9 cellular contexts compared by ENCODE assay signal in genomic region chr1:109263234-109263596, GRCh38. TPM values are rescaled to one million over a fixed set of nuclear protein-coding genes. Genes with fewer than 3 reads are reported as not detected.
DNase-seq lines count a peak whose midpoint lies in the region; ATAC-seq and TF ChIP-seq lines count a peak whose summit lies in the region.
"Had no signal": no experiment of that assay in that cellular context is flagged by ENCODE, and none has a peak within 500 bp of the region (broad histone marks: within the 10 kb centered on the region; RNA-seq: fewer than 3 reads in every experiment).

No MANE protein-coding gene starts in this region.

- no peak overlapping the region for H3K27ac Mint-ChIP-seq in activated CD4-positive, alpha-beta memory T cell treated with anti-CD3 and anti-CD28 coated beads for 36 hours

- 97% methylated on average over 9 of the region's 12 CpGs; no CpG with 5 or more reads in 1 of the 2 donors for WGBS in testis, 2 donors

- H3K4me3 Mint-ChIP-seq in activated CD4-positive, alpha-beta memory T cell treated with anti-CD3 and anti-CD28 coated beads for 36 hours: no peak overlapping the region

- H3K4me1 ChIP-seq in breast epithelium (no peaks in the 10 kb centered on the region), osteoblast (ENCODE audit: insufficient read depth, low read length) (peaks cover 6% of the 10 kb centered on the region), testis (peaks cover 16% of the 10 kb centered on the region)

- POLR2A ChIA-PET in activated CD4-positive, alpha-beta memory T cell treated with anti-CD3 and anti-CD28 coated beads for 36 hours (lab: Charles Lee): no interaction called here

- peak; percentile 23 for ATAC-seq in GM18498 (IDR thresholded peaks at IDR 0.05; ENCODE audit: unreplicated experiment)
- ATAC-seq in HG02885 (IDR thresholded peaks at IDR 0.05; ENCODE audit: poor library complexity, unreplicated experiment): peak; percentile 9
- no peak for ATAC-seq in HG03565 (IDR thresholded peaks at IDR 0.05; ENCODE audit: unreplicated experiment)

- H3K36me3 Mint-ChIP-seq in activated CD4-positive, alpha-beta memory T cell treated with anti-CD3 and anti-CD28 coated beads for 36 hours: no peaks in the 10 kb centered on the region

- peak overlapping the region; percentile 77 to 83 for H3K27ac ChIP-seq in breast epithelium
- H3K27ac ChIP-seq in osteoblast (ENCODE audit: low read depth, low read length): no peak overlapping the region
- H3K27ac ChIP-seq in testis: no peak overlapping the region

- TF ChIP-seq CTCF in breast epithelium (IDR thresholded peaks at IDR 0.05): no peak
- TF ChIP-seq CTCF in osteoblast (IDR thresholded peaks at IDR 0.05; ENCODE audit: extremely low read depth, low read depth, low read length): no peak
- TF ChIP-seq CTCF in testis (IDR thresholded peaks at IDR 0.05): no peak

- no peaks in the 10 kb centered on the region for H3K27me3 Mint-ChIP-seq in activated CD4-positive, alpha-beta memory T cell treated with anti-CD3 and anti-CD28 coated beads for 36 hours

- peaks cover 1% of the 10 kb centered on the region for H3K4me1 Mint-ChIP-seq in activated CD4-positive, alpha-beta memory T cell treated with anti-CD3 and anti-CD28 coated beads for 36 hours (ENCODE audit: low read depth)

- intact Hi-C loops in breast epithelium (cut with DNase I; ENCODE audit: low total_unique reads) (loop anchor here (10.0 kb wide), 1 partner anchor 142 kb away; no protein-coding TSS in a partner anchor), testis (cut with DNase I; ENCODE audit: low total_unique reads) (loop anchor here (5.0 kb wide), 1 partner anchor 139 kb away; no protein-coding TSS in a partner anchor)
- intact Hi-C loops in activated CD4-positive, alpha-beta memory T cell treated with anti-CD3 and anti-CD28 coated beads for 36 hours (cut with micrococcal nuclease): loop anchor here (1.0 kb wide), 2 partner anchors 136 to 269 kb away; no protein-coding TSS in a partner anchor

- peak overlapping the region; percentile 50 for H2AFZ ChIP-seq in osteoblast (ENCODE audit: low read length)

- no peaks in the 10 kb centered on the region for H3K9me3 Mint-ChIP-seq in activated CD4-positive, alpha-beta memory T cell treated with anti-CD3 and anti-CD28 coated beads for 36 hours

- no peak for DNase-seq in breast epithelium (ENCODE audit: low spot score in 2 of 2)
- DNase-seq in osteoblast (ENCODE audit: insufficient read length, low spot score, missing footprints): peak; percentile 85
- DNase-seq in activated CD4-positive, alpha-beta memory T cell treated with anti-CD3 and anti-CD28 coated beads for 36 hours: no peak
- no peak for DNase-seq in testis
- DNase-seq: NCI-H2081 had no signal

- no peak overlapping the region for H3K4me2 ChIP-seq in osteoblast (ENCODE audit: insufficient read depth, low read length)

- no peaks in the 10 kb centered on the region for H3K36me3 ChIP-seq in breast epithelium
- no peaks in the 10 kb centered on the region for H3K36me3 ChIP-seq in osteoblast (ENCODE audit: insufficient read depth, low read length)
- H3K36me3 ChIP-seq in testis (ENCODE audit: low read depth, missing control alignments): no peaks in the 10 kb centered on the region

- TF ChIP-seq POLR2A in breast epithelium (IDR thresholded peaks at IDR 0.05): no peak
- TF ChIP-seq POLR2A in testis (IDR thresholded peaks at IDR 0.05): no peak

- CTCF ChIA-PET in activated CD4-positive, alpha-beta memory T cell treated with anti-CD3 and anti-CD28 coated beads for 36 hours (lab: Charles Lee): interaction anchor here (0.7 to 6.5 kb wide), 7 partner anchors 20 to 339 kb away, joined by 3 to 72 read pairs (median 4); partner anchors contain the start of genes PSRC1 and SORT1

- H3K27me3 ChIP-seq in breast epithelium (no peaks in the 10 kb centered on the region), osteoblast (ENCODE audit: insufficient read depth, low read length) (no peaks in the 10 kb centered on the region), testis (no peaks in the 10 kb centered on the region)

- no peaks in the 10 kb centered on the region for H3K79me2 ChIP-seq in osteoblast (ENCODE audit: insufficient read depth, low read length)

- no peaks in the 10 kb centered on the region for H4K20me1 ChIP-seq in osteoblast (ENCODE audit: insufficient read depth, low read length)

- H3K4me3 ChIP-seq in breast epithelium (no peak overlapping the region), osteoblast (ENCODE audit: insufficient read depth, low read length) (no peak overlapping the region), testis (no peak overlapping the region)

- H3K9me3 ChIP-seq in breast epithelium: no peaks in the 10 kb centered on the region
- no peaks in the 10 kb centered on the region for H3K9me3 ChIP-seq in osteoblast (ENCODE audit: low read depth, low read length)
- H3K9me3 ChIP-seq in testis: no peaks in the 10 kb centered on the region

RNA-seq across cellular contexts. Expression of gene CELSR2, which starts 13.9 kb away (rescaled TPM):
- 10 to 100 TPM in 2 of 3 donors, 1 to 10 TPM in 1; 1.3 to 19.5 (median 13.8) TPM for total RNA-seq in breast epithelium
- 1.4 and 1.5 TPM in 2 replicates for total RNA-seq in osteoblast
- total RNA-seq in activated CD4-positive, alpha-beta memory T cell treated with anti-CD3 and anti-CD28 coated beads for 36 hours: 1 to 10 TPM; 1.0 to 1.3 TPM
- total RNA-seq in testis: 100 to 1,000 TPM; 107 to 140 TPM
- 59.6 TPM for polyA plus RNA-seq in testis (ENCODE audit: insufficient read depth, low read depth, low replicate concordance)

RNA-seq across cellular contexts. Expression of gene PSRC1, which starts 19.7 kb away (rescaled TPM):
- total RNA-seq in breast epithelium: 1 to 10 TPM; 4.2 to 5.9 (median 4.3) TPM
- 5.4 and 5.9 TPM in 2 replicates for total RNA-seq in osteoblast
- total RNA-seq in activated CD4-positive, alpha-beta memory T cell treated with anti-CD3 and anti-CD28 coated beads for 36 hours: 10 to 100 TPM; 14.9 to 16.3 TPM
- 10 to 100 TPM; 34.0 to 48.9 TPM for total RNA-seq in testis
- 24.0 TPM for polyA plus RNA-seq in testis (ENCODE audit: insufficient read depth, low read depth, low replicate concordance)

RNA-seq across cellular contexts. Expression of gene MYBPHL, which starts 43.6 kb away (rescaled TPM):
- total RNA-seq in breast epithelium: not detected
- total RNA-seq in osteoblast: not detected in 2 replicates
- total RNA-seq in activated CD4-positive, alpha-beta memory T cell treated with anti-CD3 and anti-CD28 coated beads for 36 hours: not detected
- under 1 TPM in 1 of 2 donors, not detected in 1; 0.99 TPM for total RNA-seq in testis
- 1.5 TPM for polyA plus RNA-seq in testis (ENCODE audit: insufficient read depth, low read depth, low replicate concordance)
- total RNA-seq: activated CD8-positive, alpha-beta memory T cell treated with anti-CD3 and anti-CD28 coated beads for 36 hours had no signal

RNA-seq across cellular contexts. Expression of gene SARS1, which starts 49.5 kb away (rescaled TPM):
- total RNA-seq in breast epithelium (100 to 1,000 TPM; 146 to 172 (median 161) TPM), osteoblast (361 and 392 TPM in 2 replicates), testis (100 to 1,000 TPM; 112 to 149 TPM)
- 100 to 1,000 TPM; 245 to 251 TPM for total RNA-seq in activated CD4-positive, alpha-beta memory T cell treated with anti-CD3 and anti-CD28 coated beads for 36 hours
- polyA plus RNA-seq in testis (ENCODE audit: insufficient read depth, low read depth, low replicate concordance): 132 TPM

Comparison
In these comparisons a context has a peak if more than half of its experiments do, and no peak if none do; other contexts are left out.
1. H3K27ac ChIP-seq: peak in breast epithelium (2 of 2); none in osteoblast (single experiment) and testis (0 of 2).
2. RNA of gene CELSR2, which starts 13.9 kb away (total RNA-seq): 107 to 140 TPM in testis; 1.3 to 19.5 TPM in breast epithelium, 1.4 to 1.5 TPM in osteoblast and 1.0 to 1.3 TPM in activated CD4-positive, alpha-beta memory T cell treated with anti-CD3 and anti-CD28 coated beads for 36 hours; every median in the first group is over 4 times any median in the second.